Comparison of ENCODE assay signal across 11 cellular contexts in the genomic region with DNA sequence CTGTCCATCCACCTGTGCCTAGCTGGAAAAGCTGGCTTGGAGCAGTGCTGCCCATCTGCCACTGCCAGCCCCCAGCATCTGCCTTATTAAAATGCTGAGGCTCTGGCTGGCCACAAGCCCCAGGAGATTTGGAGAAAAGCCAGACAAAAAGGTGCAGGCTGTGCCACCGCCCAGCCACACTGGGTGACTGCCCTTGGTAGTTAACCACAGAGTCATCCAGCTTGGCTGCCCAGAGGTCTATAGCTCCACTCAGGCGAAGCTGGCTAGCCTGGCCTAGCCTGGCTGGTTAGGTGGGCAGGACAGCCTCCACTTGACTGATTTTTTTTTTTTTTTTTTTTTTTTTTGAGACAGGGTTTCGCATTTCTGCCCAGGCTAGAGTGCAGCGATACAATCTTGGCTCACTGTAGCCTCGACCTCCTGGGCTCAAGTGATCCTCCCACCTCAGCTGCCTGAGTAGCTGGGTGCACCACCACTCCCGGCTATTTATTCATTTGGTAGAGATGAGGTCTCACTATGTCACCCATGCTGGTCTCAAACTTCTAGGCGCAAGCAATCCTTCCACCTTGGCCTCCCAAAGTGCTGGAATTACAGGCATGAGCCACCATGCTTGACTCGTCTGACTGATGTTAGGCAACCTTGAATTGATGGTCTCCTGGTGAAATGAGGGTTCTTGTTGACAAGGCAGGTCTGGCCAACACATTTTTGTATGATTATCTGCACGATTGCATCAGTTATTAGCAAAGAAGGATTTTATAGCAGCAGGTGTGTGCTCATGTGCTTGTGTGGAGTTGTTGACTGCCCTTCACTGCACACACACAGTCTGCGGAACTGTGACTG.
DNase-seq lines count a peak whose midpoint lies in the region; ATAC-seq and TF ChIP-seq lines count a peak whose summit lies in the region.
"Had no signal": no experiment of that assay in that cellular context is flagged by ENCODE, and none has a peak within 500 bp of the region (broad histone marks: within the 10 kb centered on the region; RNA-seq: fewer than 3 reads in every experiment).

No MANE protein-coding gene starts in this region.

- peaks cover 0 to 5% (median 0%) of the 10 kb centered on the region in 3 donors for H3K36me3 Mint-ChIP-seq in CD8-positive, alpha-beta memory T cell
- H3K36me3 Mint-ChIP-seq in activated CD8-positive, alpha-beta T cell treated with anti-CD3 and anti-CD28 coated beads for 36 hours (ENCODE audit: low read depth), result peaks cover 10% of the 10 kb centered on the region

- peak overlapping the region; percentile 60 for H3K56ac ChIP-seq in mesendoderm (ENCODE audit: low read length)

- intact Hi-C loops in activated CD8-positive, alpha-beta T cell treated with anti-CD3 and anti-CD28 coated beads for 36 hours (cut with micrococcal nuclease), result no loop called here

- CTCF ChIA-PET in CD8-positive, alpha-beta memory T cell (lab: Charles Lee), result interaction anchor here (1.3 to 5.0 kb wide), 4 partner anchors 11 to 58 kb away, joined by 5 to 48 read pairs (median 8); no protein-coding TSS in a partner anchor
- CTCF ChIA-PET in activated CD8-positive, alpha-beta T cell treated with anti-CD3 and anti-CD28 coated beads for 36 hours (lab: Charles Lee), result interaction anchor here (0.7 to 8.1 kb wide), 5 partner anchors 13 to 59 kb away, joined by 3 to 79 read pairs (median 5); no protein-coding TSS in a partner anchor

- H3K4me2 ChIP-seq in mesendoderm (ENCODE audit: low read length), result no peak overlapping the region

- no peak overlapping the region for H3K4ac ChIP-seq in mesendoderm (ENCODE audit: low read depth, low read length)

- H3K9me3 ChIP-seq in CD8-positive, alpha-beta memory T cell (ENCODE audit: low read length), result no peaks in the 10 kb centered on the region

- H2BK15ac ChIP-seq in mesendoderm (replicated peaks; ENCODE audit: low read depth), result no peak overlapping the region

- peaks cover 86% of the 10 kb centered on the region for H3K4me1 ChIP-seq in CD8-positive, alpha-beta memory T cell (ENCODE audit: insufficient read depth, low read length)
- peaks cover 9% of the 10 kb centered on the region for H3K4me1 ChIP-seq in mesendoderm (ENCODE audit: control insufficient read depth, low read depth, low read length)

- H3K27ac Mint-ChIP-seq in CD8-positive, alpha-beta memory T cell, result peak overlapping the region; percentile 87 to 99 (median 97)
- H3K27ac Mint-ChIP-seq in activated CD8-positive, alpha-beta T cell treated with anti-CD3 and anti-CD28 coated beads for 36 hours, result peak overlapping the region; percentile 97

- H3K36me3 ChIP-seq in CD8-positive, alpha-beta memory T cell (ENCODE audit: insufficient read depth, low read length), result no peaks in the 10 kb centered on the region
- no peaks in the 10 kb centered on the region for H3K36me3 ChIP-seq in mesendoderm (ENCODE audit: control insufficient read depth, insufficient read depth, low read length)
- H3K36me3 ChIP-seq: cardiac muscle cell had no signal

- peaks cover 10% of the 10 kb centered on the region for H3K79me2 ChIP-seq in mesendoderm (ENCODE audit: control insufficient read depth, insufficient read depth, low read length)

- peak overlapping the region in 6 of 7 donors; percentile 52 to 87 (median 68) for H3K4me3 Mint-ChIP-seq in CD8-positive, alpha-beta memory T cell
- H3K4me3 Mint-ChIP-seq in activated CD8-positive, alpha-beta T cell treated with anti-CD3 and anti-CD28 coated beads for 36 hours, result peak overlapping the region; percentile 52

- peak overlapping the region; percentile 24 for H3K9ac ChIP-seq in mesendoderm (ENCODE audit: low read length)

- WGBS in mesendoderm (ENCODE audit: extremely low coverage, insufficient coverage, low lambda C conversion rate), result no CpG with 5 or more reads among the region's 10 CpGs

- no peak for ATAC-seq in activated CD8-positive, alpha-beta T cell treated with anti-CD3 and anti-CD28 coated beads for 36 hours

- peak overlapping the region; percentile 25 for H3K4me3 ChIP-seq in CD8-positive, alpha-beta memory T cell (ENCODE audit: low read length)
- no peak overlapping the region for H3K4me3 ChIP-seq in mesendoderm (ENCODE audit: low read length)
- H3K4me3 ChIP-seq: cardiac muscle cell, SK-N-MC had no signal

- TF ChIP-seq CTCF in activated CD8-positive, alpha-beta T cell treated with anti-CD3 and anti-CD28 coated beads for 36 hours (IDR thresholded peaks at IDR 0.05), result no peak

- no peak overlapping the region for H2BK5ac ChIP-seq in mesendoderm (ENCODE audit: low read length)

- H3K9me3 Mint-ChIP-seq in CD8-positive, alpha-beta memory T cell, result no peaks in the 10 kb centered on the region
- H3K9me3 Mint-ChIP-seq in activated CD8-positive, alpha-beta T cell treated with anti-CD3 and anti-CD28 coated beads for 36 hours, result no peaks in the 10 kb centered on the region

- peak overlapping the region; percentile 41 for H3K27ac ChIP-seq in CD8-positive, alpha-beta memory T cell (ENCODE audit: low read depth, low read length)
- H3K27ac ChIP-seq in mesendoderm (ENCODE audit: low read depth, low read length), result no peak overlapping the region
- H3K27ac ChIP-seq: cardiac muscle cell, SK-N-MC had no signal

- no peak overlapping the region for H2BK120ac ChIP-seq in mesendoderm (ENCODE audit: low read depth, low read length)

- peaks cover 18% of the 10 kb centered on the region for H3K79me1 ChIP-seq in mesendoderm (ENCODE audit: low read length)

- no peaks in the 10 kb centered on the region for H3K27me3 ChIP-seq in CD8-positive, alpha-beta memory T cell (ENCODE audit: insufficient read depth, low read length, poor library complexity, severe bottlenecking)
- H3K27me3 ChIP-seq in mesendoderm (ENCODE audit: insufficient read depth, low read length, poor library complexity), result no peaks in the 10 kb centered on the region
- H3K27me3 ChIP-seq: cardiac muscle cell had no signal

- H3K23ac ChIP-seq in mesendoderm (ENCODE audit: low read length), result no peak overlapping the region

- H3K18ac ChIP-seq in mesendoderm (ENCODE audit: low read length), result no peak overlapping the region

- no peak overlapping the region for H4K5ac ChIP-seq in mesendoderm (ENCODE audit: low read length)

- H4K8ac ChIP-seq in mesendoderm (ENCODE audit: low read depth, low read length), result no peak overlapping the region

- H3K27me3 Mint-ChIP-seq in CD8-positive, alpha-beta memory T cell, result no peaks in the 10 kb centered on the region
- no peaks in the 10 kb centered on the region for H3K27me3 Mint-ChIP-seq in activated CD8-positive, alpha-beta T cell treated with anti-CD3 and anti-CD28 coated beads for 36 hours

- H3K4me1 Mint-ChIP-seq in CD8-positive, alpha-beta memory T cell, result peaks cover 76 to 100% (median 82%) of the 10 kb centered on the region in 3 donors
- H3K4me1 Mint-ChIP-seq in activated CD8-positive, alpha-beta T cell treated with anti-CD3 and anti-CD28 coated beads for 36 hours (ENCODE audit: low read depth), result peaks cover 93% of the 10 kb centered on the region

- no peak for DNase-seq in CD8-positive, alpha-beta memory T cell
- DNase-seq in LoVo (ENCODE audit: low spot score), result peak; percentile 35
- DNase-seq in activated CD8-positive, alpha-beta T cell treated with anti-CD3 and anti-CD28 coated beads for 36 hours, result no peak
- DNase-seq in mesendoderm, result no peak
- DNase-seq in AG20443 (ENCODE audit: low spot score), result no peak
- DNase-seq in SW 1271 (lab: John Stamatoyannopoulos, UW), result no peak
- DNase-seq in activated gamma-delta T cell (lab: John Stamatoyannopoulos, UW), result no peak
- DNase-seq in DMS53 treated with DMSO at 0.1 percent for 48 hours (lab: John Stamatoyannopoulos, UW; ENCODE audit: unreplicated experiment), result no peak
- DNase-seq: mesenchymal stem cell had no signal

- POLR2A ChIA-PET in CD8-positive, alpha-beta memory T cell (lab: Charles Lee), result interaction anchor here (1.0 to 4.9 kb wide), 5 partner anchors 10 to 54 kb away, joined by 3 to 39 read pairs (median 4); no protein-coding TSS in a partner anchor
- POLR2A ChIA-PET in activated CD8-positive, alpha-beta T cell treated with anti-CD3 and anti-CD28 coated beads for 36 hours (lab: Charles Lee), result interaction anchor here (0.6 to 9.8 kb wide), 5 partner anchors 11 to 227 kb away, joined by 3 to 175 read pairs (median 5); no protein-coding TSS in a partner anchor

- no peak overlapping the region for H2AK5ac ChIP-seq in mesendoderm (ENCODE audit: low read length)
